Comparison of ENCODE assay signal across 27 cellular contexts in genomic region chr6:169426611-169427010, GRCh38.
"Had no signal": no experiment of that assay in that cellular context is flagged by ENCODE, and none has a peak within 500 bp of the region (broad histone marks: within the 10 kb centered on the region; RNA-seq: fewer than 3 reads in every experiment).

No MANE protein-coding gene starts in this region.

- ATAC-seq: activated CD4-positive, alpha-beta T cell treated with anti-CD3 and anti-CD28 coated beads for 36 hours; activated CD8-positive, alpha-beta memory T cell treated with anti-CD3 and anti-CD28 coated beads, Interleukin-2, amount 10 ng/mL, durations not matched to agents 7 days and 5 days; activated CD8-positive, alpha-beta T cell treated with anti-CD3 and anti-CD28 coated beads, Interleukin-2, amount 10 ng/mL, durations not matched to agents 7 days and 5 days; gastrocnemius medialis; left lung; psoas muscle; stimulated activated memory B cell treated with anti-CD40 and anti-IgM and Interleukin-4, amounts not matched to agents 10 μg/mL and 1 μg/mL and 100 μg/mL, for 72 hours; stimulated activated naive CD8-positive, alpha-beta T cell treated with anti-CD3 and anti-CD28 coated beads, Interleukin-15, amount 100 ng/mL, for 72 hours had no signal

- DNase-seq: activated CD4-positive, alpha-beta T cell treated with anti-CD3 and anti-CD28 coated beads for 36 hours; activated CD4-positive, CD25-positive, alpha-beta regulatory T cell; activated CD8-positive, alpha-beta memory T cell treated with anti-CD3 and anti-CD28 coated beads, Interleukin-2, amount 10 ng/mL, durations not matched to agents 7 days and 5 days; activated CD8-positive, alpha-beta T cell treated with anti-CD3 and anti-CD28 coated beads, Interleukin-2, amount 10 ng/mL, durations not matched to agents 7 days and 5 days; activated T-cell treated with anti-CD3 and anti-CD28 coated beads, Interleukin-2, amount 50 U/mL, for 48 hours; anterior cingulate cortex; colonic mucosa; dorsolateral prefrontal cortex; effector memory CD4-positive, alpha-beta T cell; gastrocnemius medialis; glutamatergic neuron; left lung; nephron progenitor cell; occipital lobe; psoas muscle; stimulated activated CD4-positive, alpha-beta T cell treated with anti-CD3 and anti-CD28 coated beads, Interleukin-4, amount 100 ng/mL, for 24 hours; stimulated activated naive CD8-positive, alpha-beta T cell treated with anti-CD3 and anti-CD28 coated beads, Interleukin-15, amount 100 ng/mL, for 72 hours; substantia nigra; T-helper 1 cell; upper lobe of left lung had no signal

- H3K27me3 Mint-ChIP-seq: activated CD4-positive, alpha-beta T cell treated with anti-CD3 and anti-CD28 coated beads for 36 hours; activated CD8-positive, alpha-beta memory T cell treated with anti-CD3 and anti-CD28 coated beads, Interleukin-2, amount 10 ng/mL, durations not matched to agents 7 days and 5 days had no signal

- H3K4me1 ChIP-seq: colonic mucosa, gastrocnemius medialis, parathyroid adenoma, psoas muscle, upper lobe of left lung had no signal

- H3K79me2 ChIP-seq: parathyroid adenoma had no signal

- H3K4me1 Mint-ChIP-seq: activated CD4-positive, alpha-beta T cell treated with anti-CD3 and anti-CD28 coated beads for 36 hours; activated CD8-positive, alpha-beta memory T cell treated with anti-CD3 and anti-CD28 coated beads, Interleukin-2, amount 10 ng/mL, durations not matched to agents 7 days and 5 days; stimulated activated memory B cell treated with anti-CD40 and anti-IgM and Interleukin-4, amounts not matched to agents 10 μg/mL and 1 μg/mL and 100 μg/mL, for 72 hours; stimulated activated naive CD8-positive, alpha-beta T cell treated with anti-CD3 and anti-CD28 coated beads, Interleukin-15, amount 100 ng/mL, for 72 hours had no signal

- H3K36me3 Mint-ChIP-seq: activated CD8-positive, alpha-beta memory T cell treated with anti-CD3 and anti-CD28 coated beads, Interleukin-2, amount 10 ng/mL, durations not matched to agents 7 days and 5 days had no signal

- H3K36me3 ChIP-seq: colonic mucosa, gastrocnemius medialis, left lung, upper lobe of left lung had no signal

- H3K27ac ChIP-seq: colonic mucosa, parathyroid adenoma, psoas muscle had no signal

- FAIRE-seq: islet of Langerhans had no signal

- H3K4me3 ChIP-seq: colonic mucosa, dorsolateral prefrontal cortex, gastrocnemius medialis, left lung, lung, upper lobe of left lung had no signal

- H3K27ac Mint-ChIP-seq: activated CD4-positive, alpha-beta T cell treated with anti-CD3 and anti-CD28 coated beads for 36 hours; activated CD8-positive, alpha-beta memory T cell treated with anti-CD3 and anti-CD28 coated beads, Interleukin-2, amount 10 ng/mL, durations not matched to agents 7 days and 5 days; activated CD8-positive, alpha-beta T cell treated with anti-CD3 and anti-CD28 coated beads, Interleukin-2, amount 10 ng/mL, durations not matched to agents 7 days and 5 days; activated naive CD8-positive, alpha-beta T cell; activated T-helper 2 cell treated with anti-CD3 and anti-CD28 coated beads, Interferon-gamma antibody, Interleukin-2, Interleukin-4, amounts not matched to agents 10 μg/mL and 5 μg/mL and 100 μg/mL, durations not matched to agents 14 hours and 24 hours and 36 hours; nephron progenitor cell; stimulated activated memory B cell treated with anti-CD40 and anti-IgM and Interleukin-4, amounts not matched to agents 10 μg/mL and 1 μg/mL and 100 μg/mL, for 72 hours; stimulated activated naive CD8-positive, alpha-beta T cell treated with anti-CD3 and anti-CD28 coated beads, Interleukin-15, amount 100 ng/mL, for 72 hours; T-helper 2 cell treated with Interferon-gamma antibody and Interleukin-4, amounts not matched to agents 5 μg/mL and 100 μg/mL, for 36 hours had no signal

- H3K4me3 Mint-ChIP-seq: activated CD4-positive, alpha-beta T cell treated with anti-CD3 and anti-CD28 coated beads for 36 hours; activated CD8-positive, alpha-beta memory T cell treated with anti-CD3 and anti-CD28 coated beads, Interleukin-2, amount 10 ng/mL, durations not matched to agents 7 days and 5 days; activated CD8-positive, alpha-beta T cell treated with anti-CD3 and anti-CD28 coated beads, Interleukin-2, amount 10 ng/mL, durations not matched to agents 7 days and 5 days; activated naive CD8-positive, alpha-beta T cell; nephron progenitor cell; stimulated activated memory B cell treated with anti-CD40 and anti-IgM and Interleukin-4, amounts not matched to agents 10 μg/mL and 1 μg/mL and 100 μg/mL, for 72 hours; T-helper 2 cell treated with Interferon-gamma antibody and Interleukin-4, amounts not matched to agents 5 μg/mL and 100 μg/mL, for 36 hours had no signal

- H2AFZ ChIP-seq: parathyroid adenoma had no signal

- H3K27me3 ChIP-seq: colonic mucosa, dorsolateral prefrontal cortex, gastrocnemius medialis, left lung, upper lobe of left lung had no signal

- H3K9me3 ChIP-seq: colonic mucosa had no signal

- H3K9ac ChIP-seq: parathyroid adenoma had no signal
